24 cellular contexts compared by ENCODE assay signal in genomic region chr3:16831846-16832245, GRCh38. TPM values are rescaled to one million over a fixed set of nuclear protein-coding genes. Genes with fewer than 3 reads are reported as not detected.
DNase-seq lines count a peak whose midpoint lies in the region; ATAC-seq and TF ChIP-seq lines count a peak whose summit lies in the region.
"Had no signal": no experiment of that assay in that cellular context is flagged by ENCODE, and none has a peak within 500 bp of the region (broad histone marks: within the 10 kb centered on the region; RNA-seq: fewer than 3 reads in every experiment).

No MANE protein-coding gene starts in this region.

- no peak overlapping the region for H3K4me3 ChIP-seq in CD4-positive, alpha-beta memory T cell (ENCODE audit: low read length in 2 of 2)
- H3K4me3 ChIP-seq: BLaER1 treated with 17β-estradiol and CSF1 and Interleukin-3, amounts not matched to agents 10 nM and 100 nM; GM12878 had no signal

- DNase-seq in CD4-positive, alpha-beta memory T cell: no peak
- DNase-seq in central memory CD8-positive, alpha-beta T cell (ENCODE audit: low spot score in 2 of 2): no peak
- DNase-seq in head of caudate nucleus (peak in 23 of 42 donors; percentile 24 to 79 (median 42)), GM13977 (ENCODE audit: low spot score) (no peak), GM19240 (ENCODE audit: insufficient read length, low spot score) (no peak)
- DNase-seq: 8988T; ACHN; CD4-positive, alpha-beta T cell; CD8-positive, alpha-beta memory T cell; COR-L47; DMS 273 treated with DMSO at 0.1 percent for 48 hours; DMS153; DMS53; DMS79; DND-41; EL; GDM1 had no signal

- no peaks in the 10 kb centered on the region for H3K9me3 Mint-ChIP-seq in CD4-positive, alpha-beta memory T cell
- H3K9me3 Mint-ChIP-seq in central memory CD8-positive, alpha-beta T cell: no peaks in the 10 kb centered on the region
- H3K9me3 Mint-ChIP-seq: CD4-positive, alpha-beta T cell; CD8-positive, alpha-beta memory T cell had no signal

- CTCF ChIA-PET in CD4-positive, alpha-beta memory T cell (lab: Charles Lee; ENCODE audit: partially characterized antibody): no interaction called here

- no peaks in the 10 kb centered on the region for H3K4me1 ChIP-seq in CD4-positive, alpha-beta memory T cell (ENCODE audit: insufficient read depth, low read length)

- H3K27ac Mint-ChIP-seq in CD4-positive, alpha-beta memory T cell: peak overlapping the region in 4 of 7 donors; percentile 10 to 54 (median 40)
- H3K27ac Mint-ChIP-seq in central memory CD8-positive, alpha-beta T cell (ENCODE audit: low read depth): peak overlapping the region; percentile 36
- H3K27ac Mint-ChIP-seq: B cell; CD4-positive, alpha-beta T cell had no signal

- H3K4me3 Mint-ChIP-seq in CD4-positive, alpha-beta memory T cell: no peak overlapping the region
- H3K4me3 Mint-ChIP-seq in central memory CD8-positive, alpha-beta T cell: no peak overlapping the region
- H3K4me3 Mint-ChIP-seq: B cell; CD4-positive, alpha-beta T cell; CD8-positive, alpha-beta memory T cell had no signal

- intact Hi-C loops in CD4-positive, alpha-beta memory T cell (cut with micrococcal nuclease): loop anchor here (5.0 kb wide), 1 partner anchor 230 kb away; no protein-coding TSS in a partner anchor
- intact Hi-C loops in head of caudate nucleus (cut with DNase I): no loop called here

- no peak for ATAC-seq in central memory CD8-positive, alpha-beta T cell (replicated peaks; ENCODE audit: extremely low read depth, poor library complexity, severe bottlenecking)
- ATAC-seq in GM21515 (IDR thresholded peaks at IDR 0.05; ENCODE audit: unreplicated experiment) (no peak), HG02623 (IDR thresholded peaks at IDR 0.05; ENCODE audit: unreplicated experiment) (no peak)
- ATAC-seq: GM12878 had no signal

- no peaks in the 10 kb centered on the region for H3K27me3 Mint-ChIP-seq in CD4-positive, alpha-beta memory T cell
- H3K27me3 Mint-ChIP-seq in central memory CD8-positive, alpha-beta T cell: no peaks in the 10 kb centered on the region
- H3K27me3 Mint-ChIP-seq: B cell; CD4-positive, alpha-beta T cell had no signal

- POLR2A ChIA-PET in CD4-positive, alpha-beta memory T cell (lab: Charles Lee; ENCODE audit: partially characterized antibody): interaction anchor here (1.0 to 1.2 kb wide), 2 partner anchors 10 kb away, joined by 3 to 4 read pairs; no protein-coding TSS in a partner anchor

- no peak overlapping the region for H3K27ac ChIP-seq in CD4-positive, alpha-beta memory T cell (ENCODE audit: low read depth, low read length)
- H3K27ac ChIP-seq: BLaER1 treated with 17β-estradiol and CSF1 and Interleukin-3, amounts not matched to agents 10 nM and 100 nM; C4-2B had no signal

- H3K27me3 ChIP-seq in CD4-positive, alpha-beta memory T cell (ENCODE audit: insufficient read depth, low read length): no peaks in the 10 kb centered on the region
- H3K27me3 ChIP-seq: BLaER1 treated with 17β-estradiol and CSF1 and Interleukin-3, amounts not matched to agents 10 nM and 100 nM had no signal

- in situ Hi-C loops in GM13977 (cut with MboI; ENCODE audit: low pct_unique_long_range_greater_than_20kb, low sequenced_read_pairs, unreplicated experiment): loop anchor here (25.0 kb wide), 2 partner anchors 405 to 545 kb away; no protein-coding TSS in a partner anchor

- no peaks in the 10 kb centered on the region for H3K36me3 ChIP-seq in CD4-positive, alpha-beta memory T cell (ENCODE audit: insufficient read depth, low read length)
- H3K36me3 ChIP-seq: BLaER1 treated with 17β-estradiol and CSF1 and Interleukin-3, amounts not matched to agents 10 nM and 100 nM had no signal

- H3K4me1 Mint-ChIP-seq in CD4-positive, alpha-beta memory T cell: peaks cover 9 to 14% (median 11%) of the 10 kb centered on the region in 4 donors
- H3K4me1 Mint-ChIP-seq in central memory CD8-positive, alpha-beta T cell: peaks cover 12% of the 10 kb centered on the region
- H3K4me1 Mint-ChIP-seq: B cell had no signal

- H3K36me3 Mint-ChIP-seq in CD4-positive, alpha-beta memory T cell: no peaks in the 10 kb centered on the region
- H3K36me3 Mint-ChIP-seq in central memory CD8-positive, alpha-beta T cell (ENCODE audit: insufficient read depth): no peaks in the 10 kb centered on the region
- H3K36me3 Mint-ChIP-seq: CD8-positive, alpha-beta memory T cell had no signal

- no peak for TF ChIP-seq CTCF in GM13977 (IDR thresholded peaks at IDR 0.05; ENCODE audit: extremely low read depth, insufficient read depth, missing control alignments)

- no peaks in the 10 kb centered on the region for H3K9me3 ChIP-seq in CD4-positive, alpha-beta memory T cell (ENCODE audit: control insufficient read depth in 1 of 2, low read length in 2 of 2)

RNA-seq across cellular contexts. Expression of gene PLCL2, which starts 52.9 kb away (rescaled TPM):
- total RNA-seq in CD4-positive, alpha-beta memory T cell: 10 to 100 TPM; 67.1 to 69.1 TPM
- polyA plus RNA-seq in CD4-positive, alpha-beta memory T cell: 10 to 100 TPM; 64.5 to 89.4 TPM
- total RNA-seq: G401 had no signal

Comparison
In these comparisons a context has a peak if more than half of its experiments do, and no peak if none do; other contexts are left out.
1. DNase-seq: peak in head of caudate nucleus (23 of 42); none in CD4-positive, alpha-beta memory T cell (0 of 5), central memory CD8-positive, alpha-beta T cell (0 of 2), GM13977 (single experiment) and GM19240 (single experiment).